Comparison of ENCODE assay signal across 1 cellular context in the genomic region with DNA sequence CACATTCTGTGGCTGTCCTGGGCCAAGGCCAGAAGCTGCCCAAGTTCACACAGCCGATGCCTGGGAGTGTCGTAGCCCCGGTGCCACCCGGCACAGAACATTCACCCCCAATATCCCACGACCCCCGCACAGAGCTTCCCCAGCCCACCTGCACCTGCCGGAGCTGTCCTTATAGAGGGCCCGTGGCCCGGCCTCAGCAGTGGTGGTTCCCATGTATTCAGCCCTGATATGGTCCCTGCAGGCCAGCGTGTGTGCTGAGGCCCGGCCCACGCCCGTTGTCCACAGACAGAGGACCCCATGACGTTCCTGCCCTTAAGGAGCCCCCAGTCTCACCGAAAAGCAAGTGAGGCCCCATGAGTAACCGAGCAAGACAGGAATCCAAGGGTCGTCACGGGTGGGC.
A peak's percentile ranks its signal among the peaks of the same experiment; 100 is the strongest.
TF ChIP-seq lines count a peak whose summit lies in the region.

No MANE protein-coding gene starts in this region.

TF ChIP-seq in K562, 482 proteins besides CTCF, POLR2A, EP300 and RAD21:
- TF ChIP-seq BHLHE40 (IDR thresholded peaks at IDR 0.05; ENCODE audit: low read length) (no peak), HMGN3 (IDR thresholded peaks at IDR 0.05; ENCODE audit: borderline replicate concordance, extremely low read depth, insufficient read length, low read depth, low read length) (peak; percentile 20)
